Comparison of ENCODE assay signal across 8 cellular contexts in genomic region chr6:30716879-30717128, GRCh38. TPM values are rescaled to one million over a fixed set of nuclear protein-coding genes. Genes with fewer than 3 reads are reported as not detected.
A peak's percentile ranks its signal among the peaks of the same experiment; 100 is the strongest.
DNase-seq lines count a peak whose midpoint lies in the region; ATAC-seq and TF ChIP-seq lines count a peak whose summit lies in the region.

No MANE protein-coding gene starts in this region.

- no peaks in the 10 kb centered on the region for H3K9me3 ChIP-seq in DND-41 (ENCODE audit: insufficient read depth, low read length, severe bottlenecking)
- no peaks in the 10 kb centered on the region for H3K9me3 ChIP-seq in RWPE2 (ENCODE audit: severe bottlenecking)
- H3K9me3 ChIP-seq in esophagus muscularis mucosa: no peaks in the 10 kb centered on the region
- H3K9me3 ChIP-seq in trophoblast cell (ENCODE audit: insufficient read depth, low read depth, low read length): peaks cover 1% of the 10 kb centered on the region

- peak overlapping the region; percentile 66 for H3K4ac ChIP-seq in trophoblast cell (ENCODE audit: low read depth, low read length)

- peak overlapping the region; percentile 73 for H4K8ac ChIP-seq in trophoblast cell (ENCODE audit: low read depth, low read length)

- H3K27ac ChIP-seq in DND-41 (ENCODE audit: low read length) (peak overlapping the region; percentile 99), RWPE2 (ENCODE audit: poor library complexity, severe bottlenecking) (peak overlapping the region; percentile 96), esophagus muscularis mucosa (replicated peaks in 1 of 4) (peak overlapping the region; percentile 90 to 95 (median 92)), trophoblast cell (ENCODE audit: low read depth, low read length) (peak overlapping the region; percentile 53)

- peaks cover 4% of the 10 kb centered on the region for H4K20me1 ChIP-seq in DND-41 (ENCODE audit: insufficient read depth, low read length)

- H3K4me3 ChIP-seq in DND-41 (ENCODE audit: low read depth in 1 of 2, low read length in 2 of 2) (peak overlapping the region; percentile 38 to 63), RWPE2 (ENCODE audit: severe bottlenecking) (peak overlapping the region; percentile 56), esophagus muscularis mucosa (peak overlapping the region; percentile 68 to 76 (median 73)), trophoblast cell (ENCODE audit: low read depth, low read length) (peak overlapping the region; percentile 74)

- TF ChIP-seq POLR2A in esophagus muscularis mucosa (IDR thresholded peaks at IDR 0.05; ENCODE audit: low read depth): no peak

- no peak for TF ChIP-seq EP300 in esophagus muscularis mucosa (IDR thresholded peaks at IDR 0.05)

- peak overlapping the region; percentile 65 for H2BK120ac ChIP-seq in trophoblast cell (ENCODE audit: insufficient read depth, low read length, poor library complexity)

- H3K79me2 ChIP-seq in DND-41 (ENCODE audit: insufficient read depth, low read length): peaks cover 53% of the 10 kb centered on the region
- H3K79me2 ChIP-seq in trophoblast cell (ENCODE audit: control insufficient read depth, insufficient read depth, low read length, poor library complexity): peaks cover 18% of the 10 kb centered on the region

- DNase-seq in DND-41 (no peak), RWPE2 (ENCODE audit: low spot score) (no peak), esophagus muscularis mucosa (ENCODE audit: extremely low spot score) (no peak), trophoblast cell (no peak), NCI-H128 (lab: John Stamatoyannopoulos, UW; ENCODE audit: unreplicated experiment) (no peak), GM03348 (ENCODE audit: low spot score) (no peak), NCI-H1092 treated with DMSO at 0.1 percent for 48 hours (lab: John Stamatoyannopoulos, UW) (no peak)

- ATAC-seq in DND-41 (ENCODE audit: insufficient read depth, low read depth): no peak
- ATAC-seq in RWPE2 (ENCODE audit: low read depth): no peak
- no peak for ATAC-seq in GM18861 (IDR thresholded peaks at IDR 0.05; ENCODE audit: unreplicated experiment)

- H4K91ac ChIP-seq in trophoblast cell (ENCODE audit: low read depth, low read length): peak overlapping the region; percentile 91

- no peaks in the 10 kb centered on the region for H3K27me3 ChIP-seq in DND-41 (ENCODE audit: insufficient read depth, low read length, poor library complexity)
- no peaks in the 10 kb centered on the region for H3K27me3 ChIP-seq in RWPE2 (ENCODE audit: insufficient read depth, poor library complexity, severe bottlenecking)
- H3K27me3 ChIP-seq in esophagus muscularis mucosa: no peaks in the 10 kb centered on the region
- H3K27me3 ChIP-seq in trophoblast cell (ENCODE audit: insufficient read depth, low read length): no peaks in the 10 kb centered on the region

- peak overlapping the region; percentile 82 for H3K14ac ChIP-seq in trophoblast cell (ENCODE audit: low read length)

- H3K4me1 ChIP-seq in DND-41 (ENCODE audit: insufficient read depth, low read length) (peaks cover 30% of the 10 kb centered on the region), RWPE2 (ENCODE audit: insufficient read depth, poor library complexity, severe bottlenecking) (peaks cover 19% of the 10 kb centered on the region), esophagus muscularis mucosa (peaks cover 23 to 38% (median 34%) of the 10 kb centered on the region in 4 donors), trophoblast cell (ENCODE audit: control insufficient read depth in 1 of 2, insufficient read depth in 2 of 2, low read length in 2 of 2) (peaks cover 2 to 5% of the 10 kb centered on the region in 2 experiments)

- 0% methylated on average over 5 of the region's 8 CpGs for WGBS in esophagus muscularis mucosa
- WGBS in trophoblast cell (ENCODE audit: extremely low coverage, insufficient coverage, insufficient read length): no CpG with 5 or more reads among the region's 8 CpGs

- no peak overlapping the region for H2BK12ac ChIP-seq in trophoblast cell (ENCODE audit: low read length)

- peak overlapping the region; percentile 61 for H3K18ac ChIP-seq in trophoblast cell (ENCODE audit: low read length)

- peak overlapping the region; percentile 82 for H3K9ac ChIP-seq in DND-41 (ENCODE audit: low read depth, low read length)
- H3K9ac ChIP-seq in trophoblast cell (ENCODE audit: low read length): peak overlapping the region; percentile 79

- intact Hi-C loops in esophagus muscularis mucosa (cut with DNase I): no loop called here

- peak overlapping the region; percentile 67 for H2AK5ac ChIP-seq in trophoblast cell (ENCODE audit: low read length)

- H3K36me3 ChIP-seq in DND-41 (ENCODE audit: insufficient read depth, low read length) (peaks cover 47% of the 10 kb centered on the region), RWPE2 (ENCODE audit: low read depth) (peaks cover 47% of the 10 kb centered on the region), esophagus muscularis mucosa (peaks cover 28 to 35% (median 29%) of the 10 kb centered on the region in 4 donors), trophoblast cell (ENCODE audit: control insufficient read depth in 1 of 2, insufficient read depth in 2 of 2, low read length in 2 of 2) (peaks cover 21 to 26% of the 10 kb centered on the region in 2 experiments)

- TF ChIP-seq CTCF in DND-41 (IDR thresholded peaks at IDR 0.05; ENCODE audit: borderline replicate concordance, extremely low read depth, low read length, poor library complexity, severe bottlenecking) (no peak), RWPE2 (IDR thresholded peaks at IDR 0.05; ENCODE audit: poor library complexity, severe bottlenecking) (no peak), esophagus muscularis mucosa (IDR thresholded peaks at IDR 0.05) (no peak)

- peak overlapping the region; percentile 63 for H3K4me2 ChIP-seq in DND-41 (ENCODE audit: insufficient read depth, low read length)
- H3K4me2 ChIP-seq in trophoblast cell (ENCODE audit: low read length): peak overlapping the region; percentile 67

- peak overlapping the region; percentile 65 for H2AFZ ChIP-seq in DND-41 (ENCODE audit: low read depth, low read length)
- H2AFZ ChIP-seq in trophoblast cell (ENCODE audit: insufficient read depth, low read length, poor library complexity): peak overlapping the region; percentile 63

- peak overlapping the region; percentile 85 for H4K12ac ChIP-seq in trophoblast cell (ENCODE audit: low read depth, low read length)

- no peak overlapping the region for H3K23ac ChIP-seq in trophoblast cell (ENCODE audit: low read length)

- peak overlapping the region; percentile 65 for H2BK5ac ChIP-seq in trophoblast cell (ENCODE audit: low read depth, low read length, poor library complexity)

- peaks cover 25% of the 10 kb centered on the region for H3K79me1 ChIP-seq in trophoblast cell (ENCODE audit: low read length)

RNA-seq across cellular contexts. Expression of gene MDC1, which starts 0.3 kb away (rescaled TPM):
- total RNA-seq in esophagus muscularis mucosa: 10 to 100 TPM; 10.8 to 20.3 (median 13.1) TPM
- polyA plus RNA-seq in trophoblast cell (2013): 29.1 and 32.3 TPM in 2 replicates

RNA-seq across cellular contexts. Expression of gene TUBB, which starts 3.3 kb away (rescaled TPM):
- 100 to 1,000 TPM; 208 to 398 (median 272) TPM for total RNA-seq in esophagus muscularis mucosa
- 1,464 and 1,542 TPM in 2 replicates for polyA plus RNA-seq in trophoblast cell (2013)

RNA-seq across cellular contexts. Expression of gene FLOT1, which starts 25.7 kb away (rescaled TPM):
- total RNA-seq in esophagus muscularis mucosa: 100 to 1,000 TPM; 115 to 214 (median 166) TPM
- 66.9 and 72.1 TPM in 2 replicates for polyA plus RNA-seq in trophoblast cell (2013)

RNA-seq across cellular contexts. Expression of gene NRM, which starts 26.0 kb away (rescaled TPM):
- 10 to 100 TPM in 1 of 4 donors, 1 to 10 TPM in 3; 4.6 to 10.2 (median 6.2) TPM for total RNA-seq in esophagus muscularis mucosa
- polyA plus RNA-seq in trophoblast cell (2013): 55.7 and 59.4 TPM in 2 replicates

RNA-seq across cellular contexts. Expression of gene IER3, which starts 27.5 kb away (rescaled TPM):
- 10 to 100 TPM in 2 of 4 donors, 1 to 10 TPM in 2; 8.9 to 45.4 (median 11.0) TPM for total RNA-seq in esophagus muscularis mucosa
- polyA plus RNA-seq in trophoblast cell (2013): 366 and 374 TPM in 2 replicates
